8 cellular contexts compared by ENCODE assay signal in the genomic region with DNA sequence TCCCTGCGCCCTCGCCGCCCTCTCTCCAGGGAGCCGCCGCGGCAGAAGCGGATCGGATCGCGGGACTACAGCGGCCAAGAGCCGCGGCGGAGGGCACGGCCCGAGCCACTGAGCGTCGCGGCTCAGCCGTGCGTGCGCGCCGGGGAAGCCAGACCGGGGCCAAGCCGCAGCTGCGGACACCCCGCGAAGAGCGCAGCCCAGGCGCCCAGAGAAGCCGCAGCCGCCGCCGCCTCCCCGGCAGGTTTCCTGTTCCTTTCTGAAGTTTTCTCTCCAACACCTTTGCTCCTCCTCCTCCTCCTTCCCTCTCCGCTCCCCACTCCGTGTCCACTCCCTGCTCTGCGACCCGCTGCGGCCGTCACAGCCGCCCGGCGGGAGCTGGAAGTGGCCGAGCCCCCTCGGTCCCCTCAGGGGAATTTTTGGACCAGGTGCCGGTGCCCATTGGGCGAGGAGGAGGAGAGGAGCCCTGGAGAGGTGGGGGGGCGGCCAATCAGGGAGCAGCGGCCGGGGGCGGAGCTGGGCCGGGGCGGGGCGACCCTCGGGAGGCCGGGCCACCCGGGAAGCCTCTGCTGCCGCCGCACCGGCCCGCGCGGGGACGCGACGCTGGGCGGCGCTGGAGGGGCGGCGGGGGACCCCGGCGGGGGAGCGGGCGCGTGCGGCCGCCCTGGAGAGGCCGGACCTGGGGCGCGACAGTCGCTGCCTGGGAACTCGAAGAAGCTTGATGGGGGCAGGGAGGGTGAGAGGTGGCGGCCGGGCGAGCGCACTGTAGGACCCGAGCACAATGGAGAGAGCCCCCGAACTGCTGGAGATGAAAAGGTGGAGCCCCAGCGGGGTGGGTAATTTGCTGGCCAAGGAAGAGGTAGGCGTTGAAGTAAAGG. TPM values are rescaled to one million over a fixed set of nuclear protein-coding genes. Genes with fewer than 3 reads are reported as not detected.
DNase-seq lines count a peak whose midpoint lies in the region; ATAC-seq and TF ChIP-seq lines count a peak whose summit lies in the region.

TSS of gene ITPR2 (minus strand) at position 378 of the 875 bp plus-strand sequence. CDS start 413 bp downstream, outside the sequence.

- no peaks in the 10 kb centered on the region for H3K27me3 Mint-ChIP-seq in chondrocyte (ENCODE audit: low read depth)

- peaks cover 24% of the 10 kb centered on the region for H3K4me1 Mint-ChIP-seq in chondrocyte (ENCODE audit: low read depth)

- TF ChIP-seq CTCF in chondrocyte (IDR thresholded peaks at IDR 0.05): peak; percentile 70

- peak within 1 kb of the TSS; percentile 100 for H3K27ac Mint-ChIP-seq in chondrocyte (ENCODE audit: unreplicated experiment)

- H3K4me3 Mint-ChIP-seq in chondrocyte (ENCODE audit: unreplicated experiment): peak within 1 kb of the TSS; percentile 98

- ATAC-seq in GM18909 (IDR thresholded peaks at IDR 0.05; ENCODE audit: poor library complexity, unreplicated experiment) (peak; percentile 74), HG03159 (IDR thresholded peaks at IDR 0.05; ENCODE audit: unreplicated experiment) (peak; percentile 66)

- H3K36me3 Mint-ChIP-seq in chondrocyte (ENCODE audit: low read depth): no peaks in the 10 kb centered on the region

- H3K9me3 Mint-ChIP-seq in chondrocyte (ENCODE audit: low read depth): no peaks in the 10 kb centered on the region

- DNase-seq in AML-193 (lab: John Stamatoyannopoulos, UW) (peak; percentile 68 to 83), NCI-H446 (lab: John Stamatoyannopoulos, UW) (peak; percentile 14 to 75), chondrocyte (ENCODE audit: low spot score) (peak; percentile 93), kidney glomerular epithelial cell (lab: John Stamatoyannopoulos, UW) (peak; percentile 69)
- peak; percentile 87 for DNase-seq in activated CD4-positive, alpha-beta T cell treated with anti-CD3 and anti-CD28 coated beads for 1 hour
- DNase-seq in stimulated activated CD4-positive, alpha-beta T cell treated with anti-CD3 and anti-CD28 coated beads, Interleukin-1b, Interleukin-23, amount 100 ng/mL, for 24 hours (ENCODE audit: low read depth in 4 of 4, low spot score in 1 of 4): peak; percentile 85 to 95 (median 87)

RNA-seq across cellular contexts. Expression of gene ITPR2, which starts in this region (rescaled TPM):
- 18.7 to 28.8 TPM (median 19.8 TPM) in 3 replicates for total RNA-seq in chondrocyte

Comparison
In these comparisons a context has a peak if more than half of its experiments do, and no peak if none do; other contexts are left out.
1. Peak in every context shown above with its lines: DNase-seq and ATAC-seq.